In genomic region chr19:1020868-1021425, GRCh38 we compare ENCODE assay signal across 8 cellular contexts. TPM values are rescaled to one million over a fixed set of nuclear protein-coding genes. Genes with fewer than 3 reads are reported as not detected.
DNase-seq lines count a peak whose midpoint lies in the region; ATAC-seq and TF ChIP-seq lines count a peak whose summit lies in the region.

Gene TMEM259 (minus strand): TSS chr19:1021123. CDS start chr19:1020996, 127 bp downstream.

- H3K9ac ChIP-seq in IMR-90 (ENCODE audit: low read depth, low read length): peak within 1 kb of the TSS; percentile 93

- H3K18ac ChIP-seq in IMR-90 (ENCODE audit: low read depth, low read length): peak within 1 kb of the TSS; percentile 88; the same call in 1 of the 2 replicates

- peak within 1 kb of the TSS; percentile 91 for H3K56ac ChIP-seq in IMR-90 (ENCODE audit: extremely low read depth, insufficient read depth, low read length)

- POLR2A ChIA-PET in IMR-90 (lab: Charles Lee; ENCODE audit: unreplicated experiment) (interaction anchor here (0.6 kb wide), 1 partner anchor 169 kb away, joined by 11 read pairs; no protein-coding TSS in a partner anchor), OCI-LY7 (lab: Charles Lee) (interaction anchor here (0.8 kb wide), 1 partner anchor 20 kb away, joined by 5 read pairs; no protein-coding TSS in a partner anchor)

- H3K9me3 ChIP-seq in IMR-90 (ENCODE audit: control insufficient read depth, insufficient read depth, low read length): no peaks in the 10 kb centered on the region
- no peaks in the 10 kb centered on the region for H3K9me3 ChIP-seq in OCI-LY7 (ENCODE audit: low read length)

- no TSS peak for BruUV-seq in IMR-90 (replicated peaks; lab: Mats Ljungman, UMichigan)
- no TSS peak for BruUV-seq in OCI-LY7 (replicated peaks; lab: Mats Ljungman, UMichigan)

- H4K20me1 ChIP-seq in IMR-90 (ENCODE audit: insufficient read depth, low read length) (peaks cover 50% of the 10 kb centered on the region), OCI-LY7 (ENCODE audit: insufficient read depth, low read length) (peaks cover 10% of the 10 kb centered on the region)

- peaks cover 0 to 45% of the 10 kb centered on the region in 2 experiments; a peak in 3 of 4 replicates for H3K79me1 ChIP-seq in IMR-90 (ENCODE audit: low read depth in 1 of 2, low read length in 2 of 2)

- H2AK9ac ChIP-seq in IMR-90 (replicated peaks; ENCODE audit: low read depth, low read length, poor library complexity): peak within 1 kb of the TSS; percentile 95

- H3K27ac ChIP-seq in IMR-90 (ENCODE audit: insufficient read depth, low read length): peak within 1 kb of the TSS; percentile 66
- peak within 1 kb of the TSS; percentile 76 for H3K27ac ChIP-seq in OCI-LY7 (ENCODE audit: low read depth, low read length, poor library complexity, severe bottlenecking)

- TF ChIP-seq POLR2A in IMR-90 (IDR thresholded peaks at IDR 0.05; ENCODE audit: low read depth, low read length): no peak; the same call in 1 of the 2 replicates

- H2BK15ac ChIP-seq in IMR-90 (ENCODE audit: low read depth, low read length): peak within 1 kb of the TSS; percentile 91; the same call in 1 of the 3 replicates

- peak within 1 kb of the TSS; percentile 84 for H2AFZ ChIP-seq in IMR-90 (replicated peaks; ENCODE audit: low read length, poor library complexity)
- H2AFZ ChIP-seq in OCI-LY7 (ENCODE audit: low read length): peak within 1 kb of the TSS; percentile 30; the same call in 1 of the 2 replicates

- WGBS in IMR-90 (ENCODE audit: extremely low coverage in 2 of 2, insufficient read length in 1 of 2), 2 experiments: 0% methylated on average over 13 of the region's 68 CpGs; no CpG with 5 or more reads in 1 of the 2 experiments

- ATAC-seq in GM21528 (IDR thresholded peaks at IDR 0.05; ENCODE audit: low FRiP score, unreplicated experiment) (peak; percentile 67), IMR-90 (ENCODE audit: low read depth) (peak; percentile 93)

- peak within 1 kb of the TSS; percentile 96 for H2BK120ac ChIP-seq in IMR-90 (ENCODE audit: low read depth, low read length)

- peak within 1 kb of the TSS; percentile 89 for H3K4ac ChIP-seq in IMR-90 (ENCODE audit: low read depth, low read length)

- TF ChIP-seq CTCF in IMR-90 (conservative IDR thresholded peaks at IDR 0.05; ENCODE audit: low read depth, low read length) (no peak), OCI-LY7 (conservative IDR thresholded peaks at IDR 0.05; ENCODE audit: low read length) (no peak)

- DNase-seq in DMS 273 treated with DMSO at 0.1 percent for 48 hours (lab: John Stamatoyannopoulos, UW) (peak; percentile 92), IMR-90 (peak; percentile 96), OCI-LY7 (ENCODE audit: low spot score) (peak; percentile 98), midbrain (lab: John Stamatoyannopoulos, UW) (peak; percentile 99)
- peak; percentile 97 for DNase-seq in activated CD8-positive, alpha-beta memory T cell treated with anti-CD3 and anti-CD28 coated beads, Interleukin-2, amount 50 U/mL, for 48 hours
- DNase-seq in stimulated activated CD8-positive, alpha-beta memory T cell treated with anti-CD3 and anti-CD28 coated beads, Interleukin-15, amount 100 ng/mL, for 48 hours (ENCODE audit: low read depth in 2 of 2): peak; percentile 94 to 96

- no peaks in the 10 kb centered on the region for H3K36me3 ChIP-seq in IMR-90 (ENCODE audit: control insufficient read depth, insufficient read depth, low read length)
- H3K36me3 ChIP-seq in OCI-LY7 (ENCODE audit: insufficient read depth, low read length): peaks cover 37% of the 10 kb centered on the region

- peak within 1 kb of the TSS; percentile 98 for H3K4me2 ChIP-seq in IMR-90 (ENCODE audit: low read depth, low read length)
- H3K4me2 ChIP-seq in OCI-LY7 (ENCODE audit: low read length): peak within 1 kb of the TSS; percentile 94

- H2BK5ac ChIP-seq in IMR-90 (ENCODE audit: low read depth, low read length, poor library complexity, severe bottlenecking): peak within 1 kb of the TSS; percentile 97

- H4K91ac ChIP-seq in IMR-90 (ENCODE audit: insufficient read depth, low read depth, low read length): peak within 1 kb of the TSS; percentile 91

- H3K14ac ChIP-seq in IMR-90 (replicated peaks; ENCODE audit: low read depth, low read length): peak within 1 kb of the TSS; percentile 96

- peaks cover 9% of the 10 kb centered on the region; the same call in 1 of the 2 replicates for H3K9me1 ChIP-seq in IMR-90 (ENCODE audit: insufficient read depth, low read length)

- H3K4me1 ChIP-seq in IMR-90 (ENCODE audit: control insufficient read depth, insufficient read depth, low read length) (peaks cover 32% of the 10 kb centered on the region), OCI-LY7 (ENCODE audit: insufficient read depth, low read length, poor library complexity, severe bottlenecking) (peaks cover 59% of the 10 kb centered on the region)

- H3K23ac ChIP-seq in IMR-90 (ENCODE audit: low read depth, low read length): peak within 1 kb of the TSS; percentile 95

- H2AK5ac ChIP-seq in IMR-90 (ENCODE audit: low read depth, low read length): peak within 1 kb of the TSS; percentile 90

- peaks cover 49% of the 10 kb centered on the region for H3K79me2 ChIP-seq in OCI-LY7 (ENCODE audit: insufficient read depth, low read depth, low read length)

- H3K4me3 ChIP-seq in IMR-90 (ENCODE audit: insufficient read depth, low read depth, low read length) (peak within 1 kb of the TSS; percentile 66), OCI-LY7 (ENCODE audit: low read depth, low read length, poor library complexity, severe bottlenecking) (peak within 1 kb of the TSS; percentile 96)

- no peaks in the 10 kb centered on the region for H3K9me2 ChIP-seq in OCI-LY7 (ENCODE audit: insufficient read depth, low read length)

- in situ Hi-C loops in IMR-90 (cut with MboI; ENCODE audit: low sequenced_read_pairs) (no loop called here), endometrial microvascular endothelial cells (cut with HindIII; ENCODE audit: inconsistent ontology term, low pct_unique_long_range_greater_than_20kb, low sequenced_read_pairs) (no loop called here)

- H4K5ac ChIP-seq in IMR-90 (ENCODE audit: low read depth, low read length): peak within 1 kb of the TSS; percentile 67

- TF ChIP-seq RAD21 in IMR-90 (IDR thresholded peaks at IDR 0.05; ENCODE audit: low read length): no peak

- peak within 1 kb of the TSS; percentile 66 to 99 for H4K8ac ChIP-seq in IMR-90 (ENCODE audit: low read depth in 2 of 2, low read length in 2 of 2)

- H3K27me3 ChIP-seq in IMR-90 (ENCODE audit: control insufficient read depth, insufficient read depth, low read length): no peaks in the 10 kb centered on the region

- dilution Hi-C loops in IMR-90 (cut with HindIII; ENCODE audit: low sequenced_read_pairs, unreplicated experiment): no loop called here

- intact Hi-C loops in IMR-90 (cut with micrococcal nuclease) (no loop called here), OCI-LY7 (cut with micrococcal nuclease; ENCODE audit: unreplicated experiment) (loop anchor here (2.0 to 10.0 kb wide), 4 partner anchors 18 to 386 kb away; partner anchors contain the start of genes CIRBP, DAZAP1 and GPX4)

- H2BK20ac ChIP-seq in IMR-90 (ENCODE audit: low read depth, low read length): peak within 1 kb of the TSS; percentile 96; the same call in 1 of the 2 replicates

- CTCF ChIA-PET in IMR-90 (lab: Yijun Ruan, JAX): no interaction called here
- CTCF ChIA-PET in OCI-LY7 (lab: Charles Lee; ENCODE audit: unreplicated experiment): no interaction called here

TF ChIP-seq in IMR-90, 13 proteins besides CTCF, POLR2A, EP300 and RAD21:
- no peak; the same call in 1 of the 2 replicates for TF ChIP-seq CHD1 (IDR thresholded peaks at IDR 0.05; ENCODE audit: low read depth, low read length)
- TF ChIP-seq BHLHE40 (IDR thresholded peaks at IDR 0.05; ENCODE audit: low read depth, low read length): no peak
- peak; percentile 90 for TF ChIP-seq MAZ (IDR thresholded peaks at IDR 0.05; ENCODE audit: borderline replicate concordance, low read depth, low read length)
- peak; percentile 72; the same call in 1 of the 2 replicates for TF ChIP-seq MXI1 (IDR thresholded peaks at IDR 0.05; ENCODE audit: borderline replicate concordance, low read depth, low read length)
- 0 out of 2 replicates have a peak, but pooled peaks have one; percentile 9 for TF ChIP-seq MAFK (IDR thresholded peaks at IDR 0.05; ENCODE audit: low read depth, low read length)

RNA-seq across cellular contexts. Expression of gene TMEM259, which starts in this region (rescaled TPM):
- total RNA-seq in IMR-90 (2012; rRNA removed) (22.6 and 26.4 TPM in 2 replicates), OCI-LY7 (2022) (195 and 204 TPM in 2 replicates), endometrial microvascular endothelial cells (ENCODE audit: inconsistent ontology term) (124 TPM)
- 153 and 181 TPM in 2 replicates for polyA plus RNA-seq in IMR-90 (2012; rRNA removed)
- 88.4 and 194 TPM in 2 replicates for polyA plus RNA-seq in IMR-90 (2012; cell fraction: cytosol; rRNA removed)
- polyA plus RNA-seq in IMR-90 (2012; cell fraction: nucleus; rRNA removed; ENCODE audit: low replicate concordance): 867 and 2,100 TPM in 2 replicates
- total RNA-seq in OCI-LY7 (2014; rRNA removed; shearing (Covaris generic)): 131 and 169 TPM in 2 replicates

Comparison
In these comparisons a context has a peak if more than half of its experiments do, and no peak if none do; other contexts are left out.
1. Peak in every context shown above with its lines: DNase-seq, ATAC-seq, H3K4me3 ChIP-seq and H3K27ac ChIP-seq.